ENCODE assay signal across 8 cellular contexts in genomic region chr19:49766938-49767315, GRCh38. TPM values are rescaled to one million over a fixed set of nuclear protein-coding genes. Genes with fewer than 3 reads are reported as not detected.
A peak's percentile ranks its signal among the peaks of the same experiment; 100 is the strongest.
DNase-seq lines count a peak whose midpoint lies in the region; ATAC-seq and TF ChIP-seq lines count a peak whose summit lies in the region.

TSS of gene AP2A1 (plus strand) at chr19:49767001. CDS start at chr19:49767134, 133 bp downstream.

- peak within 1 kb of the TSS; percentile 77 for H3K27ac ChIP-seq in OCI-LY3 (ENCODE audit: low read length)
- peak within 1 kb of the TSS; percentile 90 for H3K27ac ChIP-seq in endodermal cell (ENCODE audit: low read depth, low read length)
- H3K27ac ChIP-seq in naive thymus-derived CD4-positive, alpha-beta T cell (ENCODE audit: low read depth, low read length) = peak within 1 kb of the TSS; percentile 92

- intact Hi-C loops in naive thymus-derived CD4-positive, alpha-beta T cell (cut with micrococcal nuclease) = loop anchor here (1.0 to 5.0 kb wide), 27 partner anchors 41 to 1435 kb away; partner anchors contain the start of genes AKT1S1 (in 2 of the 2), ATF5 (in 2 of the 2), CPT1C (in 2 of the 2) and FUZ (in 2 of the 2)

- no peaks in the 10 kb centered on the region for H3K9me3 ChIP-seq in OCI-LY3 (ENCODE audit: insufficient read depth, low read length)
- no peaks in the 10 kb centered on the region for H3K9me3 ChIP-seq in endodermal cell (ENCODE audit: control insufficient read depth, low read length)
- no peaks in the 10 kb centered on the region for H3K9me3 ChIP-seq in naive thymus-derived CD4-positive, alpha-beta T cell (ENCODE audit: control insufficient read depth in 2 of 3, low read length in 3 of 3)

- H3K4me3 Mint-ChIP-seq in endodermal cell = peak within 1 kb of the TSS; percentile 89
- H3K4me3 Mint-ChIP-seq in naive thymus-derived CD4-positive, alpha-beta T cell = peak within 1 kb of the TSS; percentile 89 to 98 (median 96)

- 0% methylated on average over 3 to 39 of the region's 39 CpGs for WGBS in endodermal cell (ENCODE audit: insufficient coverage in 1 of 2, insufficient read length in 1 of 2), 2 experiments

- peak within 1 kb of the TSS; percentile 80 for H2AFZ ChIP-seq in OCI-LY3 (ENCODE audit: low read depth, low read length)

- H3K27ac Mint-ChIP-seq in endodermal cell = peak within 1 kb of the TSS; percentile 99
- peak within 1 kb of the TSS; percentile 84 to 98 (median 96) for H3K27ac Mint-ChIP-seq in naive thymus-derived CD4-positive, alpha-beta T cell

- CTCF ChIA-PET in naive thymus-derived CD4-positive, alpha-beta T cell (lab: Charles Lee) = interaction anchor here (0.5 kb wide), 1 partner anchor 471 kb away, joined by 4 read pairs; no protein-coding TSS in a partner anchor

- H3K4me3 ChIP-seq in GM12865 (ENCODE audit: low read depth, low read length) (peak within 1 kb of the TSS; percentile 98), OCI-LY3 (ENCODE audit: low read length) (peak within 1 kb of the TSS; percentile 88), endodermal cell (ENCODE audit: low read length) (peak within 1 kb of the TSS; percentile 97)
- peak within 1 kb of the TSS; percentile 79 for H3K4me3 ChIP-seq in naive thymus-derived CD4-positive, alpha-beta T cell (ENCODE audit: low read length)

- peaks cover 2% of the 10 kb centered on the region for H3K9me3 Mint-ChIP-seq in endodermal cell
- H3K9me3 Mint-ChIP-seq in naive thymus-derived CD4-positive, alpha-beta T cell = peaks cover 0 to 2% (median 0%) of the 10 kb centered on the region in 11 donors

- no peak for TF ChIP-seq CTCF in GM12865 (IDR thresholded peaks at IDR 0.05; ENCODE audit: insufficient read depth, low read depth, low read length, missing control alignments)
- TF ChIP-seq CTCF in OCI-LY3 (IDR thresholded peaks at IDR 0.05; ENCODE audit: low read depth, low read length) = no peak
- TF ChIP-seq CTCF in endodermal cell (conservative IDR thresholded peaks at IDR 0.05) = no peak

- H3K36me3 ChIP-seq in OCI-LY3 (replicated peaks; ENCODE audit: low read depth, low read length) (no peaks in the 10 kb centered on the region), endodermal cell (ENCODE audit: control insufficient read depth, insufficient read depth, low read length) (no peaks in the 10 kb centered on the region)
- H3K36me3 ChIP-seq in naive thymus-derived CD4-positive, alpha-beta T cell (ENCODE audit: control insufficient read depth in 2 of 3, insufficient read depth in 3 of 3, low read length in 3 of 3) = peaks cover 0 to 7% (median 0%) of the 10 kb centered on the region in 3 experiments

- peaks cover 14% of the 10 kb centered on the region for H3K4me1 ChIP-seq in OCI-LY3 (ENCODE audit: low read length)
- H3K4me1 ChIP-seq in endodermal cell (ENCODE audit: control insufficient read depth, insufficient read depth, low read length) = no peaks in the 10 kb centered on the region
- H3K4me1 ChIP-seq in naive thymus-derived CD4-positive, alpha-beta T cell (ENCODE audit: control insufficient read depth in 2 of 2, insufficient read depth in 2 of 2, low read length in 2 of 2) = peaks cover 11 to 16% of the 10 kb centered on the region in 2 donors

- peaks cover 14% of the 10 kb centered on the region for H3K4me1 Mint-ChIP-seq in endodermal cell
- H3K4me1 Mint-ChIP-seq in naive thymus-derived CD4-positive, alpha-beta T cell = peaks cover 20 to 47% (median 41%) of the 10 kb centered on the region in 7 donors

- no peak for ATAC-seq in naive thymus-derived CD4-positive, alpha-beta T cell

- peak within 1 kb of the TSS; percentile 97 for H3K4me2 ChIP-seq in OCI-LY3 (ENCODE audit: low read length)

- H3K9ac ChIP-seq in OCI-LY3 (ENCODE audit: low read length) (peak within 1 kb of the TSS; percentile 82), endodermal cell (ENCODE audit: extremely low read depth, low read length, poor library complexity, severe bottlenecking) (peak within 1 kb of the TSS; percentile 95)

- no peaks in the 10 kb centered on the region for H3K27me3 Mint-ChIP-seq in endodermal cell (ENCODE audit: insufficient read depth)
- H3K27me3 Mint-ChIP-seq in naive thymus-derived CD4-positive, alpha-beta T cell = no peaks in the 10 kb centered on the region

- H3K36me3 Mint-ChIP-seq in endodermal cell (ENCODE audit: low read depth) = peaks cover 9% of the 10 kb centered on the region
- H3K36me3 Mint-ChIP-seq in naive thymus-derived CD4-positive, alpha-beta T cell = peaks cover 0 to 7% (median 3%) of the 10 kb centered on the region in 5 donors

- H3K27me3 ChIP-seq in OCI-LY3 (ENCODE audit: low read depth, low read length) (no peaks in the 10 kb centered on the region), endodermal cell (ENCODE audit: control insufficient read depth, insufficient read depth, low read length, poor library complexity, severe bottlenecking) (no peaks in the 10 kb centered on the region)
- no peaks in the 10 kb centered on the region for H3K27me3 ChIP-seq in naive thymus-derived CD4-positive, alpha-beta T cell (ENCODE audit: control insufficient read depth in 2 of 2, insufficient read depth in 2 of 2, low read length in 2 of 2)

- H3K79me2 ChIP-seq in OCI-LY3 (ENCODE audit: low read length) = peaks cover 34% of the 10 kb centered on the region

- POLR2A ChIA-PET in naive thymus-derived CD4-positive, alpha-beta T cell (lab: Charles Lee) = interaction anchor here (0.5 to 3.5 kb wide), 10 partner anchors 10 to 559 kb away, joined by 3 to 23 read pairs (median 5); partner anchors contain the start of genes AKT1S1, FUZ, RRAS and SCAF1

- H4K20me1 ChIP-seq in OCI-LY3 (ENCODE audit: insufficient read depth, low read length) = peaks cover 2% of the 10 kb centered on the region; the same call in 1 of the 2 replicates

- DNase-seq in GM12865 (ENCODE audit: low read depth) (no peak), endodermal cell (no peak), SW480 (ENCODE audit: low spot score) (no peak), D341Med (ENCODE audit: low spot score) (no peak), foreskin melanocyte (no peak), GOT3 (lab: John Stamatoyannopoulos, UW) (no peak)
- no peak for DNase-seq in naive thymus-derived CD4-positive, alpha-beta T cell

RNA-seq across cellular contexts. Expression of gene AP2A1, which starts in this region (rescaled TPM):
- 100 to 1,000 TPM; 100 to 110 TPM for total RNA-seq in endodermal cell
- 80.4 TPM for polyA plus RNA-seq in endodermal cell (2013, experiment 1 of 2)
- 71.7 TPM for polyA plus RNA-seq in endodermal cell (2013, experiment 2 of 2)
- 10 to 100 TPM; 38.2 to 83.3 (median 56.7) TPM for total RNA-seq in naive thymus-derived CD4-positive, alpha-beta T cell
- 1 to 10 TPM; 3.8 to 8.3 TPM for polyA plus RNA-seq in naive thymus-derived CD4-positive, alpha-beta T cell
